19 cellular contexts compared by ENCODE assay signal in the genomic region with DNA sequence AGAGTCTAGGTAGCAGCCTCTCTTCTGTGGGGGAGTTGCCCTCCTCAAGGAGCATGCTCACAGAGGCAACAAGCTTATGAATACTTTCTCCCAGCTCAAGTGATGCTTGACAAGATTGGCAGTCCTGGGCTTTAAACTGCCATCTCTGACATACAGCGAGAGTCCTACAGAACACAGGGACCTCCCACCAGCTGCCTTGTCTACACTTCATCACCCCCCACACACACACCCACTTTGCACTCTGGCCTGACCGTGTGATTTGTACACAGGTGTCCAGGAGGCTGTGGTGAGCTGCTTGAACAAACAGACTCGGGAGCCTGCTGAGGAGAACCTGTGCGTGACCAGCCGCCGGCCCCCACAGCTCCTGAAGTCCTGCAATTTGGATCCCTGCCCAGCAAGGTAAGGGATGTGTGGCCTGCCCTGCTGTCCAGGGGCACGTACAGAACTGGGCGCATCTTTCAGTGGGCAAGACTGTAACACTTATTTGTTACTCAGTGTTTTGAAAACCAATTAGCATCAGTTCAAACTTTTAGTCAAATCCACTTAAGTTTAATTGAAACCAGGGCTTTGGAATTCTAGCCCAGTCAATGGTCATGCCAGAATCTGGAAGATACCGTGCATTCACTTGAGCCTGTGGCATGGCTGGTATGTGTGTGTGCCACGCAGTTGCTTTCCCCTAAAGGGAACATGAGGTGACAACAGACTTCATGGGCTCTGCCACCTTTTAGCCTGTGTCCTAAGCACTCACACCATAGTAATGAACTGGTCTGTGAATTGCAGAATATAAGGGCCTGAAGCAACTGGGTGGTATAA.
DNase-seq lines count a peak whose midpoint lies in the region; ATAC-seq, FAIRE-seq and TF ChIP-seq lines count a peak whose summit lies in the region.
"Had no signal": no experiment of that assay in that cellular context is flagged by ENCODE, and none has a peak within 500 bp of the region (broad histone marks: within the 10 kb centered on the region; RNA-seq: fewer than 3 reads in every experiment).

No MANE protein-coding gene starts in this region.

- intact Hi-C loops in activated T-helper 2 cell treated with anti-CD3 and anti-CD28 coated beads, Interferon-gamma antibody, Interleukin-2, Interleukin-4, amounts not matched to agents 10 μg/mL and 5 μg/mL and 100 μg/mL, durations not matched to agents 14 hours and 24 hours and 36 hours (cut with micrococcal nuclease), result no loop called here

- no peak for TF ChIP-seq CTCF in nephron progenitor cell (IDR thresholded peaks at IDR 0.05)

- H3K9me3 Mint-ChIP-seq in nephron progenitor cell, result no peaks in the 10 kb centered on the region
- H3K9me3 Mint-ChIP-seq in activated T-helper 2 cell treated with anti-CD3 and anti-CD28 coated beads, Interferon-gamma antibody, Interleukin-2, Interleukin-4, amounts not matched to agents 10 μg/mL and 5 μg/mL and 100 μg/mL, durations not matched to agents 14 hours and 24 hours and 36 hours, result no peaks in the 10 kb centered on the region
- H3K9me3 Mint-ChIP-seq: activated naive CD4-positive, alpha-beta T cell treated with anti-CD3 and anti-CD28 coated beads, Interleukin-2, amount 10 ng/mL, durations not matched to agents 7 days and 5 days had no signal

- H3K4me3 Mint-ChIP-seq in nephron progenitor cell, result no peak overlapping the region
- H3K4me3 Mint-ChIP-seq in activated T-helper 2 cell treated with anti-CD3 and anti-CD28 coated beads, Interferon-gamma antibody, Interleukin-2, Interleukin-4, amounts not matched to agents 10 μg/mL and 5 μg/mL and 100 μg/mL, durations not matched to agents 14 hours and 24 hours and 36 hours (ENCODE audit: low read depth), result no peak overlapping the region
- H3K4me3 Mint-ChIP-seq: activated CD4-positive, alpha-beta T cell treated with anti-CD3 and anti-CD28 coated beads for 36 hours; activated naive CD4-positive, alpha-beta T cell treated with anti-CD3 and anti-CD28 coated beads, Interleukin-2, amount 10 ng/mL, durations not matched to agents 7 days and 5 days; B cell; brain had no signal

- no peak for FAIRE-seq in HTR-8/SVneo (lab: Jason Lieb, UNC)
- FAIRE-seq: keratinocyte, pancreas had no signal

- DNase-seq in COLO668 (lab: John Stamatoyannopoulos, UW; ENCODE audit: unreplicated experiment) (peak; percentile 79), NCI-H187 (lab: John Stamatoyannopoulos, UW) (peak; percentile 9 to 58), nephron progenitor cell (peak; percentile 44), HTR-8/SVneo (ENCODE audit: insufficient read length, low spot score) (no peak), foreskin melanocyte (no peak)
- DNase-seq in activated T-helper 2 cell treated with anti-CD3 and anti-CD28 coated beads, Interferon-gamma antibody, Interleukin-2, Interleukin-4, amounts not matched to agents 10 μg/mL and 5 μg/mL and 100 μg/mL, durations not matched to agents 14 hours and 24 hours and 36 hours (ENCODE audit: low spot score), result no peak
- DNase-seq: activated CD4-positive, alpha-beta T cell treated with anti-CD3 and anti-CD28 coated beads for 36 hours; activated naive CD4-positive, alpha-beta T cell treated with anti-CD3 and anti-CD28 coated beads, Interleukin-2, amount 10 ng/mL, durations not matched to agents 7 days and 5 days; DMS 273 treated with DMSO at 0.1 percent for 48 hours; heart left ventricle; KBM-7; pancreas; Right ventricle myocardium superior; stimulated activated CD4-positive, alpha-beta T cell treated with anti-CD3 and anti-CD28 coated beads, Interleukin-12 subunit alpha, Interleukin-12 subunit beta, amount 100 ng/mL, for 4 hours had no signal

- ATAC-seq in SK-N-SH treated with all-trans-retinoic acid at 6 μM for 48 hours (peak; percentile 89), GM18502 (IDR thresholded peaks at IDR 0.05; ENCODE audit: poor library complexity, unreplicated experiment) (no peak)
- ATAC-seq: activated CD4-positive, alpha-beta T cell treated with anti-CD3 and anti-CD28 coated beads for 36 hours had no signal

- H3K4me1 Mint-ChIP-seq in nephron progenitor cell, result peaks cover 12% of the 10 kb centered on the region
- H3K4me1 Mint-ChIP-seq in activated T-helper 2 cell treated with anti-CD3 and anti-CD28 coated beads, Interferon-gamma antibody, Interleukin-2, Interleukin-4, amounts not matched to agents 10 μg/mL and 5 μg/mL and 100 μg/mL, durations not matched to agents 14 hours and 24 hours and 36 hours (ENCODE audit: low read depth), result no peaks in the 10 kb centered on the region
- H3K4me1 Mint-ChIP-seq: activated CD4-positive, alpha-beta T cell treated with anti-CD3 and anti-CD28 coated beads for 36 hours; activated naive CD4-positive, alpha-beta T cell treated with anti-CD3 and anti-CD28 coated beads, Interleukin-2, amount 10 ng/mL, durations not matched to agents 7 days and 5 days; B cell had no signal

- no peaks in the 10 kb centered on the region for H3K36me3 Mint-ChIP-seq in nephron progenitor cell (ENCODE audit: low read depth)
- H3K36me3 Mint-ChIP-seq in activated T-helper 2 cell treated with anti-CD3 and anti-CD28 coated beads, Interferon-gamma antibody, Interleukin-2, Interleukin-4, amounts not matched to agents 10 μg/mL and 5 μg/mL and 100 μg/mL, durations not matched to agents 14 hours and 24 hours and 36 hours (ENCODE audit: low read depth), result no peaks in the 10 kb centered on the region
- H3K36me3 Mint-ChIP-seq: activated naive CD4-positive, alpha-beta T cell treated with anti-CD3 and anti-CD28 coated beads, Interleukin-2, amount 10 ng/mL, durations not matched to agents 7 days and 5 days; brain had no signal

- H3K27ac Mint-ChIP-seq in nephron progenitor cell, result no peak overlapping the region
- no peak overlapping the region for H3K27ac Mint-ChIP-seq in activated T-helper 2 cell treated with anti-CD3 and anti-CD28 coated beads, Interferon-gamma antibody, Interleukin-2, Interleukin-4, amounts not matched to agents 10 μg/mL and 5 μg/mL and 100 μg/mL, durations not matched to agents 14 hours and 24 hours and 36 hours
- H3K27ac Mint-ChIP-seq: activated CD4-positive, alpha-beta T cell treated with anti-CD3 and anti-CD28 coated beads for 36 hours; activated naive CD4-positive, alpha-beta T cell treated with anti-CD3 and anti-CD28 coated beads, Interleukin-2, amount 10 ng/mL, durations not matched to agents 7 days and 5 days; B cell; brain had no signal

- peaks cover 3% of the 10 kb centered on the region for H3K27me3 Mint-ChIP-seq in nephron progenitor cell (ENCODE audit: low read depth, poor library complexity)
- no peaks in the 10 kb centered on the region for H3K27me3 Mint-ChIP-seq in activated T-helper 2 cell treated with anti-CD3 and anti-CD28 coated beads, Interferon-gamma antibody, Interleukin-2, Interleukin-4, amounts not matched to agents 10 μg/mL and 5 μg/mL and 100 μg/mL, durations not matched to agents 14 hours and 24 hours and 36 hours (ENCODE audit: low read depth)
- H3K27me3 Mint-ChIP-seq: activated naive CD4-positive, alpha-beta T cell treated with anti-CD3 and anti-CD28 coated beads, Interleukin-2, amount 10 ng/mL, durations not matched to agents 7 days and 5 days; B cell had no signal

TF ChIP-seq in SK-N-SH treated with all-trans-retinoic acid at 6 μM for 48 hours, 23 proteins besides CTCF, POLR2A, EP300 and RAD21:
- peak; percentile 75 for TF ChIP-seq ISL1 (CRISPR knock-in tag; IDR thresholded peaks at IDR 0.05)
- TF ChIP-seq TCF4 (CRISPR knock-in tag; IDR thresholded peaks at IDR 0.05; ENCODE audit: borderline replicate concordance), result 0 out of 2 replicates have a peak, but pooled peaks have one; percentile 23
- TF ChIP-seq, protein P1, sequence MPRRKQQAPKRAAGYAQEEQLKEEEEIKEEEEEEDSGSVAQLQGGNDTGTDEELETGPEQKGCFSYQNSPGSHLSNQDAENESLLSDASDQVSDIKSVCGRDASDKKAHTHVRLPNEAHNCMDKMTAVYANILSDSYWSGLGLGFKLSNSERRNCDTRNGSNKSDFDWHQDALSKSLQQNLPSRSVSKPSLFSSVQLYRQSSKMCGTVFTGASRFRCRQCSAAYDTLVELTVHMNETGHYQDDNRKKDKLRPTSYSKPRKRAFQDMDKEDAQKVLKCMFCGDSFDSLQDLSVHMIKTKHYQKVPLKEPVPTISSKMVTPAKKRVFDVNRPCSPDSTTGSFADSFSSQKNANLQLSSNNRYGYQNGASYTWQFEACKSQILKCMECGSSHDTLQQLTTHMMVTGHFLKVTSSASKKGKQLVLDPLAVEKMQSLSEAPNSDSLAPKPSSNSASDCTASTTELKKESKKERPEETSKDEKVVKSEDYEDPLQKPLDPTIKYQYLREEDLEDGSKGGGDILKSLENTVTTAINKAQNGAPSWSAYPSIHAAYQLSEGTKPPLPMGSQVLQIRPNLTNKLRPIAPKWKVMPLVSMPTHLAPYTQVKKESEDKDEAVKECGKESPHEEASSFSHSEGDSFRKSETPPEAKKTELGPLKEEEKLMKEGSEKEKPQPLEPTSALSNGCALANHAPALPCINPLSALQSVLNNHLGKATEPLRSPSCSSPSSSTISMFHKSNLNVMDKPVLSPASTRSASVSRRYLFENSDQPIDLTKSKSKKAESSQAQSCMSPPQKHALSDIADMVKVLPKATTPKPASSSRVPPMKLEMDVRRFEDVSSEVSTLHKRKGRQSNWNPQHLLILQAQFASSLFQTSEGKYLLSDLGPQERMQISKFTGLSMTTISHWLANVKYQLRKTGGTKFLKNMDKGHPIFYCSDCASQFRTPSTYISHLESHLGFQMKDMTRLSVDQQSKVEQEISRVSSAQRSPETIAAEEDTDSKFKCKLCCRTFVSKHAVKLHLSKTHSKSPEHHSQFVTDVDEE (CRISPR knock-in tag; IDR thresholded peaks at IDR 0.05), result peak; percentile 69; the same call in 1 of the 2 replicates
- 0 out of 2 replicates have a peak, but pooled peaks have one; percentile 24 for TF ChIP-seq TOX (CRISPR knock-in tag; IDR thresholded peaks at IDR 0.05; ENCODE audit: borderline replicate concordance)
- TF ChIP-seq ZFP30 (CRISPR knock-in tag; IDR thresholded peaks at IDR 0.05), result no peak
- TF ChIP-seq POU6F1 (CRISPR knock-in tag; IDR thresholded peaks at IDR 0.05; ENCODE audit: borderline replicate concordance, low read depth), result no peak

Comparison
In these comparisons a context has a peak if more than half of its experiments do, and no peak if none do; other contexts are left out.
1. DNase-seq: peak in COLO668 (single experiment), NCI-H187 (2 of 2) and nephron progenitor cell (single experiment); none in activated T-helper 2 cell treated with anti-CD3 and anti-CD28 coated beads, Interferon-gamma antibody, Interleukin-2, Interleukin-4, amounts not matched to agents 10 μg/mL and 5 μg/mL and 100 μg/mL, durations not matched to agents 14 hours and 24 hours and 36 hours (single experiment), HTR-8/SVneo (single experiment) and foreskin melanocyte (single experiment).